ENCODE assay signal across 2 cellular contexts in the genomic region with DNA sequence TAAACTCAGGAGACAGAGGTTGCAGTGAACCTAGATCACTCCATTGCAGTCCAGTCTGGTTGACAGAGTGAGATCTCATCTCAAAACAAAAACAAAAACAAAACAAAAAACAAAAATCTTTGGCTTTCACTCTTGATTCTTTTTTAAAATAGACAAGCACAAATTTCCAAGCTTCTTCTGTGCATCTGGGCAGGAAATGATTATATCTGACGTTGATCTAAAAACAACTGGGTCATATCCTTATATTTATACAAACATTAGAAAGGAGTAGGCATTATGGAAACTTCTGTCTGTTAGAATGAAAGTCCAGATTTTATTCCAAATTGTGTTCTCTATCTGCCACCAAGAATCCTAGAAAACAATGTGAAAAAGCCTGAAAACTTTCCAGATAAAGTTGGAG.
TF ChIP-seq lines count a peak whose summit lies in the region.

No MANE protein-coding gene starts in this region.

TF ChIP-seq in HCT116, 20 proteins besides CTCF, POLR2A, EP300 and RAD21:
- TF ChIP-seq ZFX (IDR thresholded peaks at IDR 0.05), result no peak
- TF ChIP-seq JUND (IDR thresholded peaks at IDR 0.05), result no peak
- TF ChIP-seq, protein P1, sequence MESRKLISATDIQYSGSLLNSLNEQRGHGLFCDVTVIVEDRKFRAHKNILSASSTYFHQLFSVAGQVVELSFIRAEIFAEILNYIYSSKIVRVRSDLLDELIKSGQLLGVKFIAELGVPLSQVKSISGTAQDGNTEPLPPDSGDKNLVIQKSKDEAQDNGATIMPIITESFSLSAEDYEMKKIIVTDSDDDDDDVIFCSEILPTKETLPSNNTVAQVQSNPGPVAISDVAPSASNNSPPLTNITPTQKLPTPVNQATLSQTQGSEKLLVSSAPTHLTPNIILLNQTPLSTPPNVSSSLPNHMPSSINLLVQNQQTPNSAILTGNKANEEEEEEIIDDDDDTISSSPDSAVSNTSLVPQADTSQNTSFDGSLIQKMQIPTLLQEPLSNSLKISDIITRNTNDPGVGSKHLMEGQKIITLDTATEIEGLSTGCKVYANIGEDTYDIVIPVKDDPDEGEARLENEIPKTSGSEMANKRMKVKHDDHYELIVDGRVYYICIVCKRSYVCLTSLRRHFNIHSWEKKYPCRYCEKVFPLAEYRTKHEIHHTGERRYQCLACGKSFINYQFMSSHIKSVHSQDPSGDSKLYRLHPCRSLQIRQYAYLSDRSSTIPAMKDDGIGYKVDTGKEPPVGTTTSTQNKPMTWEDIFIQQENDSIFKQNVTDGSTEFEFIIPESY (IDR thresholded peaks at IDR 0.05; ENCODE audit: extremely low read depth, insufficient replicate concordance, low read length), result no peak
- TF ChIP-seq EGR1 (IDR thresholded peaks at IDR 0.05; ENCODE audit: low read depth), result no peak
- no peak for TF ChIP-seq TCF7L2 (IDR thresholded peaks at IDR 0.05; ENCODE audit: borderline replicate concordance, extremely low read depth, insufficient read depth, insufficient read length)
- TF ChIP-seq SP1 (IDR thresholded peaks at IDR 0.05; ENCODE audit: low read depth), result no peak
- TF ChIP-seq SIN3A (IDR thresholded peaks at IDR 0.05; ENCODE audit: low read depth), result no peak
- TF ChIP-seq CBX3 (IDR thresholded peaks at IDR 0.05; ENCODE audit: low read depth), result no peak
- TF ChIP-seq SRF (IDR thresholded peaks at IDR 0.05; ENCODE audit: low read depth), result no peak
- TF ChIP-seq ELF1 (IDR thresholded peaks at IDR 0.05; ENCODE audit: borderline replicate concordance, low read depth), result no peak
- no peak for TF ChIP-seq FOSL1 (IDR thresholded peaks at IDR 0.05; ENCODE audit: low read depth)
- TF ChIP-seq, protein P2, sequence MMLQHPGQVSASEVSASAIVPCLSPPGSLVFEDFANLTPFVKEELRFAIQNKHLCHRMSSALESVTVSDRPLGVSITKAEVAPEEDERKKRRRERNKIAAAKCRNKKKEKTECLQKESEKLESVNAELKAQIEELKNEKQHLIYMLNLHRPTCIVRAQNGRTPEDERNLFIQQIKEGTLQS (IDR thresholded peaks at IDR 0.05), result no peak

TF ChIP-seq in GM12878, 131 proteins besides CTCF, POLR2A, EP300 and RAD21:
- TF ChIP-seq POLR2AphosphoS2 (IDR thresholded peaks at IDR 0.05; ENCODE audit: low read depth, low read length) (no peak), GATAD2B (conservative IDR thresholded peaks at IDR 0.05; ENCODE audit: low read depth) (no peak), SPI1 (IDR thresholded peaks at IDR 0.05; ENCODE audit: borderline replicate concordance, insufficient read depth, low read depth, low read length) (no peak), KAT2A (conservative IDR thresholded peaks at IDR 0.05; ENCODE audit: control insufficient read depth, low read depth, low read length) (no peak), HDAC2 (IDR thresholded peaks at IDR 0.05) (no peak)
